16 cellular contexts compared by ENCODE assay signal in genomic region chr21:31235671-31236450, GRCh38.
DNase-seq lines count a peak whose midpoint lies in the region; ATAC-seq and TF ChIP-seq lines count a peak whose summit lies in the region.
"Had no signal": no experiment of that assay in that cellular context is flagged by ENCODE, and none has a peak within 500 bp of the region (broad histone marks: within the 10 kb centered on the region; RNA-seq: fewer than 3 reads in every experiment).

No MANE protein-coding gene starts in this region.

- H3K23ac ChIP-seq in mesendoderm (ENCODE audit: low read length): no peak overlapping the region

- peaks cover 5% of the 10 kb centered on the region for H4K20me1 ChIP-seq in Loucy (ENCODE audit: insufficient read depth, low read length, poor library complexity, severe bottlenecking)

- peak overlapping the region; percentile 60 for H3K18ac ChIP-seq in mesendoderm (ENCODE audit: low read length)

- H3F3A ChIP-seq in Loucy (ENCODE audit: low read depth): no peaks in the 10 kb centered on the region

- H2BK5ac ChIP-seq in mesendoderm (ENCODE audit: low read length): no peak overlapping the region

- no peak overlapping the region for H3K4ac ChIP-seq in mesendoderm (ENCODE audit: low read depth, low read length)

- no peak for ATAC-seq in GM18858 (IDR thresholded peaks at IDR 0.05; ENCODE audit: unreplicated experiment)
- ATAC-seq: GM23338 had no signal

- no peak overlapping the region for H2BK120ac ChIP-seq in mesendoderm (ENCODE audit: low read depth, low read length)

- H3K4me3 ChIP-seq in Loucy (ENCODE audit: low read length, poor library complexity, severe bottlenecking) (no peak overlapping the region), mesendoderm (ENCODE audit: low read length) (no peak overlapping the region)
- H3K4me3 ChIP-seq: cardiac muscle cell, GM23338, vagina had no signal

- H4K5ac ChIP-seq in mesendoderm (ENCODE audit: low read length): no peak overlapping the region

- H3K79me1 ChIP-seq in mesendoderm (ENCODE audit: low read length): peaks cover 2% of the 10 kb centered on the region

- H4K8ac ChIP-seq in mesendoderm (ENCODE audit: low read depth, low read length): no peak overlapping the region

- peaks cover 11% of the 10 kb centered on the region; the same call in 1 of the 2 replicates for H3K9me3 ChIP-seq in Loucy (ENCODE audit: insufficient read depth, low read depth, low read length)
- H3K9me3 ChIP-seq: vagina had no signal

- H2BK15ac ChIP-seq in mesendoderm (replicated peaks; ENCODE audit: low read depth): no peak overlapping the region

- H3K56ac ChIP-seq in mesendoderm (ENCODE audit: low read length): no peak overlapping the region

- H3K4me2 ChIP-seq in Loucy (ENCODE audit: low read depth, low read length, poor library complexity, severe bottlenecking) (peak overlapping the region; percentile 51), mesendoderm (ENCODE audit: low read length) (no peak overlapping the region)
- H3K4me2 ChIP-seq: GM23338 had no signal

- no peaks in the 10 kb centered on the region for H3K9me2 ChIP-seq in Loucy (replicated peaks; ENCODE audit: low read depth, low read length)

- TF ChIP-seq CTCF in Loucy (conservative IDR thresholded peaks at IDR 0.05; ENCODE audit: low read length): no peak

- H3K9ac ChIP-seq in Loucy (ENCODE audit: low read depth, low read length, poor library complexity, severe bottlenecking) (no peak overlapping the region), mesendoderm (ENCODE audit: low read length) (no peak overlapping the region)

- WGBS in mesendoderm (ENCODE audit: extremely low coverage, insufficient coverage, low lambda C conversion rate): no CpG with 5 or more reads among the region's 6 CpGs

- H3K27me3 ChIP-seq in Loucy (ENCODE audit: insufficient read depth, low read length, poor library complexity, severe bottlenecking) (no peaks in the 10 kb centered on the region), mesendoderm (ENCODE audit: insufficient read depth, low read length, poor library complexity) (no peaks in the 10 kb centered on the region)
- H3K27me3 ChIP-seq: cardiac muscle cell, vagina had no signal

- H2AK5ac ChIP-seq in mesendoderm (ENCODE audit: low read length): no peak overlapping the region

- no peak overlapping the region for H3K27ac ChIP-seq in mesendoderm (ENCODE audit: low read depth, low read length)
- H3K27ac ChIP-seq: cardiac muscle cell, vagina, WERI-Rb-1 had no signal

- H3K4me1 ChIP-seq in Loucy (ENCODE audit: insufficient read depth, low read length, poor library complexity, severe bottlenecking) (peaks cover 21% of the 10 kb centered on the region), mesendoderm (ENCODE audit: control insufficient read depth, low read depth, low read length) (no peaks in the 10 kb centered on the region)
- H3K4me1 ChIP-seq: vagina had no signal

- peak; percentile 12 for DNase-seq in NK-92 treated with Interleukin-12 subunit alpha and Interleukin-12 subunit beta, amount 100 ng/mL, for 24 hours (lab: John Stamatoyannopoulos, UW)
- DNase-seq in NK-92 (lab: John Stamatoyannopoulos, UW; ENCODE audit: unreplicated experiment) (no peak), amniotic stem cell (lab: John Stamatoyannopoulos, UW) (peak; percentile 13), mesendoderm (no peak), occipital lobe (lab: John Stamatoyannopoulos, UW) (no peak), GDM1 (lab: John Stamatoyannopoulos, UW) (no peak)
- DNase-seq: erythroblast, NCI-H1048, NCI-H524, SIG-M5, WERI-Rb-1 had no signal

- H3K79me2 ChIP-seq in Loucy (ENCODE audit: insufficient read depth, low read length) (no peaks in the 10 kb centered on the region), mesendoderm (ENCODE audit: control insufficient read depth, insufficient read depth, low read length) (no peaks in the 10 kb centered on the region)

- H2AFZ ChIP-seq in Loucy (ENCODE audit: low read length): no peak overlapping the region
- H2AFZ ChIP-seq: GM23338 had no signal

- H3K36me3 ChIP-seq in Loucy (ENCODE audit: insufficient read depth, low read length): peaks cover 26% of the 10 kb centered on the region
- no peaks in the 10 kb centered on the region for H3K36me3 ChIP-seq in mesendoderm (ENCODE audit: control insufficient read depth, insufficient read depth, low read length)
- H3K36me3 ChIP-seq: cardiac muscle cell, vagina had no signal

Comparison
In these comparisons a context has a peak if more than half of its experiments do, and no peak if none do; other contexts are left out.
1. DNase-seq: peak in NK-92 treated with Interleukin-12 subunit alpha and Interleukin-12 subunit beta, amount 100 ng/mL, for 24 hours (single experiment) and amniotic stem cell (single experiment); none in NK-92 (single experiment), mesendoderm (single experiment), occipital lobe (single experiment) and GDM1 (single experiment).